1 cellular context compared by ENCODE assay signal in genomic region chr7:7731732-7732131, GRCh38.
A peak's percentile ranks its signal among the peaks of the same experiment; 100 is the strongest.
TF ChIP-seq lines count a peak whose summit lies in the region.

No MANE protein-coding gene starts in this region.

TF ChIP-seq in HepG2, 621 proteins besides CTCF, POLR2A, EP300 and RAD21 (continued from another document and continues in another):
- TF ChIP-seq KMT2A (CRISPR knock-in tag; IDR thresholded peaks at IDR 0.05), result no peak
- no peak for TF ChIP-seq CENPX (CRISPR knock-in tag; IDR thresholded peaks at IDR 0.05)
- no peak for TF ChIP-seq GTF2F1 (IDR thresholded peaks at IDR 0.05; ENCODE audit: low read length)
- TF ChIP-seq ZNF572 (CRISPR knock-in tag; IDR thresholded peaks at IDR 0.05), result no peak
- TF ChIP-seq, protein P1, sequence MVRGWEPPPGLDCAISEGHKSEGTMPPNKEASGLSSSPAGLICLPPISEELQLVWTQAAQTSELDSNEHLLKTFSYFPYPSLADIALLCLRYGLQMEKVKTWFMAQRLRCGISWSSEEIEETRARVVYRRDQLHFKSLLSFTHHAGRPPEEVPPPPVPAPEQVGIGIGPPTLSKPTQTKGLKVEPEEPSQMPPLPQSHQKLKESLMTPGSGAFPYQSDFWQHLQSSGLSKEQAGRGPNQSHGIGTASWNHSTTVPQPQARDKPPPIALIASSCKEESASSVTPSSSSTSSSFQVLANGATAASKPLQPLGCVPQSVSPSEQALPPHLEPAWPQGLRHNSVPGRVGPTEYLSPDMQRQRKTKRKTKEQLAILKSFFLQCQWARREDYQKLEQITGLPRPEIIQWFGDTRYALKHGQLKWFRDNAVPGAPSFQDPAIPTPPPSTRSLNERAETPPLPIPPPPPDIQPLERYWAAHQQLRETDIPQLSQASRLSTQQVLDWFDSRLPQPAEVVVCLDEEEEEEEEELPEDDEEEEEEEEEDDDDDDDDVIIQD (CRISPR knock-in tag; IDR thresholded peaks at IDR 0.05; ENCODE audit: low read depth), result peak; percentile 92
- TF ChIP-seq KDM1A (CRISPR knock-in tag; IDR thresholded peaks at IDR 0.05), result no peak
- peak; percentile 12 for TF ChIP-seq TEAD3 (CRISPR knock-in tag; optimal IDR thresholded peaks at IDR 0.05; ENCODE audit: borderline replicate concordance)
- TF ChIP-seq MXI1 (IDR thresholded peaks at IDR 0.05; ENCODE audit: borderline replicate concordance, low read depth, low read length), result no peak
- no peak for TF ChIP-seq DNMT1 (CRISPR knock-in tag; IDR thresholded peaks at IDR 0.05)
- TF ChIP-seq TMF1 (CRISPR knock-in tag; IDR thresholded peaks at IDR 0.05; ENCODE audit: low read depth), result no peak
- TF ChIP-seq, protein P2, sequence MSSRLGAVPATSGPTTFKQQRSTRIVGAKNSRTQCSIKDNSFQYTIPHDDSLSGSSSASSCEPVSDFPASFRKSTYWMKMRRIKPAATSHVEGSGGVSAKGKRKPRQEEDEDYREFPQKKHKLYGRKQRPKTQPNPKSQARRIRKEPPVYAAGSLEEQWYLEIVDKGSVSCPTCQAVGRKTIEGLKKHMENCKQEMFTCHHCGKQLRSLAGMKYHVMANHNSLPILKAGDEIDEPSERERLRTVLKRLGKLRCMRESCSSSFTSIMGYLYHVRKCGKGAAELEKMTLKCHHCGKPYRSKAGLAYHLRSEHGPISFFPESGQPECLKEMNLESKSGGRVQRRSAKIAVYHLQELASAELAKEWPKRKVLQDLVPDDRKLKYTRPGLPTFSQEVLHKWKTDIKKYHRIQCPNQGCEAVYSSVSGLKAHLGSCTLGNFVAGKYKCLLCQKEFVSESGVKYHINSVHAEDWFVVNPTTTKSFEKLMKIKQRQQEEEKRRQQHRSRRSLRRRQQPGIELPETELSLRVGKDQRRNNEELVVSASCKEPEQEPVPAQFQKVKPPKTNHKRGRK (CRISPR knock-in tag; IDR thresholded peaks at IDR 0.05), result no peak
- no peak for TF ChIP-seq ZNF724P (CRISPR knock-in tag; IDR thresholded peaks at IDR 0.05; ENCODE audit: borderline replicate concordance)
- no peak for TF ChIP-seq ZNF720 (CRISPR knock-in tag; IDR thresholded peaks at IDR 0.05)
- TF ChIP-seq ELF3 (CRISPR knock-in tag; IDR thresholded peaks at IDR 0.05), result peak; percentile 77
- no peak for TF ChIP-seq ZNF383 (CRISPR knock-in tag; IDR thresholded peaks at IDR 0.05; ENCODE audit: borderline replicate concordance)
- no peak for TF ChIP-seq ZNF501 (CRISPR knock-in tag; IDR thresholded peaks at IDR 0.05)
- peak; percentile 80 to 92 for TF ChIP-seq NR2F1 (CRISPR knock-in tag; IDR thresholded peaks at IDR 0.05)
- TF ChIP-seq ZBTB25 (CRISPR knock-in tag; IDR thresholded peaks at IDR 0.05), result no peak
- no peak for TF ChIP-seq TOE1 (CRISPR knock-in tag; IDR thresholded peaks at IDR 0.05)
- TF ChIP-seq ZNF124 (CRISPR knock-in tag; IDR thresholded peaks at IDR 0.05), result no peak
- TF ChIP-seq ZNF589 (CRISPR knock-in tag; conservative IDR thresholded peaks at IDR 0.05), result no peak
- no peak for TF ChIP-seq ZNF264 (CRISPR knock-in tag; IDR thresholded peaks at IDR 0.05)
- no peak for TF ChIP-seq BRCA1 (CRISPR knock-in tag; IDR thresholded peaks at IDR 0.05)
- TF ChIP-seq, protein P3, sequence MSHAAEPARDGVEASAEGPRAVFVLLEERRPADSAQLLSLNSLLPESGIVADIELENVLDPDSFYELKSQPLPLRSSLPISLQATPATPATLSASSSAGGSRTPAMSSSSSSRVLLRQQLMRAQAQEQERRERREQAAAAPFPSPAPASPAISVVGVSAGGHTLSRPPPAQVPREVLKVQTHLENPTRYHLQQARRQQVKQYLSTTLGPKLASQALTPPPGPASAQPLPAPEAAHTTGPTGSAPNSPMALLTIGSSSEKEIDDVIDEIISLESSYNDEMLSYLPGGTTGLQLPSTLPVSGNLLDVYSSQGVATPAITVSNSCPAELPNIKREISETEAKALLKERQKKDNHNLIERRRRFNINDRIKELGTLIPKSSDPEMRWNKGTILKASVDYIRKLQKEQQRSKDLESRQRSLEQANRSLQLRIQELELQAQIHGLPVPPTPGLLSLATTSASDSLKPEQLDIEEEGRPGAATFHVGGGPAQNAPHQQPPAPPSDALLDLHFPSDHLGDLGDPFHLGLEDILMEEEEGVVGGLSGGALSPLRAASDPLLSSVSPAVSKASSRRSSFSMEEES (CRISPR knock-in tag; IDR thresholded peaks at IDR 0.05), result peak; percentile 25; the same call in 1 of the 2 replicates
- TF ChIP-seq NFE2L1 (CRISPR knock-in tag; IDR thresholded peaks at IDR 0.05; ENCODE audit: borderline replicate concordance), result no peak
- TF ChIP-seq TCF7 (IDR thresholded peaks at IDR 0.05; ENCODE audit: low read depth), result peak; percentile 90
- TF ChIP-seq HNF4G (IDR thresholded peaks at IDR 0.05; ENCODE audit: borderline replicate concordance, low read depth, low read length), result peak; percentile 63
- no peak for TF ChIP-seq HNF4G (CRISPR knock-in tag; IDR thresholded peaks at IDR 0.05; ENCODE audit: borderline replicate concordance, low read depth)
- no peak for TF ChIP-seq ZZZ3 (CRISPR knock-in tag; IDR thresholded peaks at IDR 0.05; ENCODE audit: borderline replicate concordance)
- TF ChIP-seq CEBPG (CRISPR knock-in tag; IDR thresholded peaks at IDR 0.05), result 0 out of 2 replicates have a peak, but pooled peaks have one; percentile 24
- TF ChIP-seq DPF2 (CRISPR knock-in tag; IDR thresholded peaks at IDR 0.05; ENCODE audit: borderline replicate concordance, low read depth), result peak; percentile 44; the same call in 1 of the 2 replicates
- no peak for TF ChIP-seq ZNF577 (CRISPR knock-in tag; IDR thresholded peaks at IDR 0.05; ENCODE audit: borderline replicate concordance, low read depth)
- no peak for TF ChIP-seq SRSF9 (IDR thresholded peaks at IDR 0.05; ENCODE audit: borderline replicate concordance, insufficient read depth, low read depth, low read length, poor library complexity, severe bottlenecking)
- peak; percentile 63; the same call in 1 of the 2 replicates for TF ChIP-seq POGZ (CRISPR knock-in tag; IDR thresholded peaks at IDR 0.05)
- no peak for TF ChIP-seq LBX2 (CRISPR knock-in tag; IDR thresholded peaks at IDR 0.05; ENCODE audit: borderline replicate concordance)
- no peak for TF ChIP-seq RFX3 (CRISPR knock-in tag; IDR thresholded peaks at IDR 0.05)
- TF ChIP-seq RFXANK (CRISPR knock-in tag; IDR thresholded peaks at IDR 0.05), result no peak
- no peak for TF ChIP-seq REL (CRISPR knock-in tag; conservative IDR thresholded peaks at IDR 0.05)
- TF ChIP-seq TBX2 (CRISPR knock-in tag; IDR thresholded peaks at IDR 0.05; ENCODE audit: borderline replicate concordance), result no peak
- TF ChIP-seq ZNF619 (CRISPR knock-in tag; IDR thresholded peaks at IDR 0.05), result no peak
- TF ChIP-seq ZNF20 (CRISPR knock-in tag; IDR thresholded peaks at IDR 0.05), result no peak
- TF ChIP-seq, protein P4, sequence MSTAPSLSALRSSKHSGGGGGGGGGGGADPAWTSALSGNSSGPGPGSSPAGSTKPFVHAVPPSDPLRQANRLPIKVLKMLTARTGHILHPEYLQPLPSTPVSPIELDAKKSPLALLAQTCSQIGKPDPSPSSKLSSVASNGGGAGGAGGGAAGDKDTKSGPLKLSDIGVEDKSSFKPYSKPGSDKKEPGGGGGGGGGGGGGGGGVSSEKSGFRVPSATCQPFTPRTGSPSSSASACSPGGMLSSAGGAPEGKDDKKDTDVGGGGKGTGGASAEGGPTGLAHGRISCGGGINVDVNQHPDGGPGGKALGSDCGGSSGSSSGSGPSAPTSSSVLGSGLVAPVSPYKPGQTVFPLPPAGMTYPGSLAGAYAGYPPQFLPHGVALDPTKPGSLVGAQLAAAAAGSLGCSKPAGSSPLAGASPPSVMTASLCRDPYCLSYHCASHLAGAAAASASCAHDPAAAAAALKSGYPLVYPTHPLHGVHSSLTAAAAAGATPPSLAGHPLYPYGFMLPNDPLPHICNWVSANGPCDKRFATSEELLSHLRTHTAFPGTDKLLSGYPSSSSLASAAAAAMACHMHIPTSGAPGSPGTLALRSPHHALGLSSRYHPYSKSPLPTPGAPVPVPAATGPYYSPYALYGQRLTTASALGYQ (CRISPR knock-in tag; IDR thresholded peaks at IDR 0.05), result 0 out of 2 replicates have a peak, but pooled peaks have one; percentile 21
- no peak for TF ChIP-seq ZNF24 (IDR thresholded peaks at IDR 0.05)
- TF ChIP-seq ATF1 (CRISPR knock-in tag; IDR thresholded peaks at IDR 0.05), result no peak
- peak; percentile 85 for TF ChIP-seq SOX5 (CRISPR knock-in tag; IDR thresholded peaks at IDR 0.05; ENCODE audit: borderline replicate concordance)
- no peak for TF ChIP-seq GMEB2 (CRISPR knock-in tag; IDR thresholded peaks at IDR 0.05; ENCODE audit: low read depth)
- no peak for TF ChIP-seq ZFP36L1 (CRISPR knock-in tag; IDR thresholded peaks at IDR 0.05)
- no peak for TF ChIP-seq ZFP37 (CRISPR knock-in tag; IDR thresholded peaks at IDR 0.05; ENCODE audit: borderline replicate concordance)
- TF ChIP-seq ZNF570 (CRISPR knock-in tag; IDR thresholded peaks at IDR 0.05; ENCODE audit: borderline replicate concordance), result no peak
- peak; percentile 59; the same call in 1 of the 2 replicates for TF ChIP-seq PPARG (CRISPR knock-in tag; conservative IDR thresholded peaks at IDR 0.05)
- TF ChIP-seq JUND (CRISPR knock-in tag; IDR thresholded peaks at IDR 0.05), result peak; percentile 44; the same call in 1 of the 2 replicates
- TF ChIP-seq HOXD1 (CRISPR knock-in tag; IDR thresholded peaks at IDR 0.05), result no peak
- TF ChIP-seq AGO2 (optimal IDR thresholded peaks at IDR 0.05; ENCODE audit: low read depth, low read length), result no peak
- TF ChIP-seq FOXP1 (IDR thresholded peaks at IDR 0.05), result no peak
- peak; percentile 62; the same call in 1 of the 2 replicates for TF ChIP-seq FOXP1 (CRISPR knock-in tag; IDR thresholded peaks at IDR 0.05)
- peak; percentile 20; the same call in 1 of the 2 replicates for TF ChIP-seq IKZF5 (CRISPR knock-in tag; IDR thresholded peaks at IDR 0.05)
- peak; percentile 50; the same call in 1 of the 2 replicates for TF ChIP-seq ZNF629 (CRISPR knock-in tag; conservative IDR thresholded peaks at IDR 0.05)
- no peak for TF ChIP-seq NAIF1 (CRISPR knock-in tag; IDR thresholded peaks at IDR 0.05; ENCODE audit: borderline replicate concordance)
- no peak for TF ChIP-seq YEATS4 (CRISPR knock-in tag; IDR thresholded peaks at IDR 0.05; ENCODE audit: borderline replicate concordance)
- TF ChIP-seq ZSCAN22 (CRISPR knock-in tag; IDR thresholded peaks at IDR 0.05), result no peak
- TF ChIP-seq CBX1 (IDR thresholded peaks at IDR 0.05; ENCODE audit: low read depth), result no peak
- no peak for TF ChIP-seq ZNF160 (CRISPR knock-in tag; IDR thresholded peaks at IDR 0.05)
- no peak for TF ChIP-seq NCOA5 (CRISPR knock-in tag; IDR thresholded peaks at IDR 0.05)
- TF ChIP-seq SP1 (IDR thresholded peaks at IDR 0.05), result no peak
- TF ChIP-seq SP1 (CRISPR knock-in tag; IDR thresholded peaks at IDR 0.05), result no peak
- TF ChIP-seq ZNF674 (CRISPR knock-in tag; IDR thresholded peaks at IDR 0.05; ENCODE audit: low read depth), result no peak
- TF ChIP-seq NFATC3 (CRISPR knock-in tag; IDR thresholded peaks at IDR 0.05), result no peak
- TF ChIP-seq ZKSCAN1 (IDR thresholded peaks at IDR 0.05; ENCODE audit: low read length), result no peak
- TF ChIP-seq, protein P5, sequence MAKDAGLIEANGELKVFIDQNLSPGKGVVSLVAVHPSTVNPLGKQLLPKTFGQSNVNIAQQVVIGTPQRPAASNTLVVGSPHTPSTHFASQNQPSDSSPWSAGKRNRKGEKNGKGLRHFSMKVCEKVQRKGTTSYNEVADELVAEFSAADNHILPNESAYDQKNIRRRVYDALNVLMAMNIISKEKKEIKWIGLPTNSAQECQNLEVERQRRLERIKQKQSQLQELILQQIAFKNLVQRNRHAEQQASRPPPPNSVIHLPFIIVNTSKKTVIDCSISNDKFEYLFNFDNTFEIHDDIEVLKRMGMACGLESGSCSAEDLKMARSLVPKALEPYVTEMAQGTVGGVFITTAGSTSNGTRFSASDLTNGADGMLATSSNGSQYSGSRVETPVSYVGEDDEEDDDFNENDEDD (CRISPR knock-in tag; IDR thresholded peaks at IDR 0.05; ENCODE audit: borderline replicate concordance), result no peak
- TF ChIP-seq, protein P6, sequence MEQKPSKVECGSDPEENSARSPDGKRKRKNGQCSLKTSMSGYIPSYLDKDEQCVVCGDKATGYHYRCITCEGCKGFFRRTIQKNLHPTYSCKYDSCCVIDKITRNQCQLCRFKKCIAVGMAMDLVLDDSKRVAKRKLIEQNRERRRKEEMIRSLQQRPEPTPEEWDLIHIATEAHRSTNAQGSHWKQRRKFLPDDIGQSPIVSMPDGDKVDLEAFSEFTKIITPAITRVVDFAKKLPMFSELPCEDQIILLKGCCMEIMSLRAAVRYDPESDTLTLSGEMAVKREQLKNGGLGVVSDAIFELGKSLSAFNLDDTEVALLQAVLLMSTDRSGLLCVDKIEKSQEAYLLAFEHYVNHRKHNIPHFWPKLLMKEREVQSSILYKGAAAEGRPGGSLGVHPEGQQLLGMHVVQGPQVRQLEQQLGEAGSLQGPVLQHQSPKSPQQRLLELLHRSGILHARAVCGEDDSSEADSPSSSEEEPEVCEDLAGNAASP (CRISPR knock-in tag; IDR thresholded peaks at IDR 0.05; ENCODE audit: borderline replicate concordance), result peak; percentile 77; the same call in 1 of the 2 replicates
